ENCODE assay signal across 21 cellular contexts in the genomic region with DNA sequence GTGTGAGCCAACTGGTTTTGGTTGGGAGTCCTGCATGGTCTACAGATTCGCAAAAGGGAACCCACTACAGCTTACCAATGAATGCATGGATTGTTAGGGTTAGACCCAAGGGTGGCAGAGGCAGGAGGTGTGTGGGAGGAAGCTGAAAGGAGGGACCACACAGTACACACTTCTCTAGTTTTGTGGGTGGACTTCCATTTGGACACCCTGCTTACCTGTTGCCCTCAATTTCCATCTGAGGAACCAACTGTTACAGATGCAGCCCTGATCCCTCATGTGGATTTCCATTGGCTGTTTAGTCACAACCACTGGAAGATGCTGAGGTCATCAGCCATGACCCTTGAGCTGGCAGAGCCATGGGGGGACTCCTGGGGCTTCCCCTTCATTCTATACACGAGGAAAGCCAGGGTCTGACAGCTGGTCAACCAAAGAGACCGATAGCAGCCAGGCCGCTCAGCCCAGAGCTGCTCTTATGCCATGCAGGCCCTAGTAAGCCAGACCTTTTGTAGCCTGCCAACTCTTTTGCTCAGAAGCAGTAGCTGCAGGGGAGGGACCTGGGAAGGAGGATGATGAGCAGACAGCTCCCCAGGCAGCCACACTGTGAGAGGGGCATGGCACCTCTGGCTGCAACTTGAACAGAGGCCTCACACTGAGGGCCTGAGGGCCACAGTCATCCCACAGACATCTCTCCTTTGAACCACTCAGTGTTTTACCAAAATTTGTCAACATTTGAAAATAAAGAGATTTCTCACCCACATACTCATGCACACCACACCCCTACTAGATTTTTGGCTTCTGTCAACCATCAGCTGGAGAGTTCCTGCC.
"Had no signal": no experiment of that assay in that cellular context is flagged by ENCODE, and none has a peak within 500 bp of the region (broad histone marks: within the 10 kb centered on the region; RNA-seq: fewer than 3 reads in every experiment).

No MANE protein-coding gene starts in this region.

- H3K36me3 Mint-ChIP-seq: activated naive CD4-positive, alpha-beta T cell treated with anti-CD3 and anti-CD28 coated beads, Interleukin-2, amount 10 ng/mL, durations not matched to agents 7 days and 5 days had no signal

- ATAC-seq: activated CD4-positive, CD25-positive, alpha-beta regulatory T cell treated with anti-CD3 and anti-CD28 coated beads, Interleukin-2, amount 50 U/mL, for 24 hours; stimulated activated naive CD8-positive, alpha-beta T cell treated with anti-CD3 and anti-CD28 coated beads, Interleukin-15, Interleukin-2, amounts not matched to agents 100 U/mL and 50 U/mL, for 24 hours had no signal

- DNase-seq: activated CD4-positive, alpha-beta T cell treated with anti-CD3 and anti-CD28 coated beads, Interleukin-2, amount 10 ng/mL, durations not matched to agents 7 days and 5 days; activated CD8-positive, alpha-beta memory T cell treated with anti-CD3 and anti-CD28 coated beads for 24 hours; activated CD8-positive, alpha-beta memory T cell treated with anti-CD3 and anti-CD28 coated beads, Interleukin-2, amount 50 U/mL, for 48 hours; activated effector memory CD4-positive, alpha-beta T cell treated with Interleukin-2 at 50 U/mL for 16 hours; activated naive CD4-positive, alpha-beta T cell treated with anti-CD3 and anti-CD28 coated beads, Interleukin-2, amount 10 ng/mL, durations not matched to agents 7 days and 5 days; activated T-cell treated with anti-CD3 and anti-CD28 coated beads, Interleukin-2, amount 50 U/mL, for 48 hours; aorta; brain microvascular endothelial cell; central memory CD4-positive, alpha-beta T cell; effector CD4-positive, alpha-beta T cell; mesendoderm; occipital lobe; retina; stimulated activated naive CD8-positive, alpha-beta T cell treated with anti-CD3 and anti-CD28 coated beads, Interleukin-15, Interleukin-2, amounts not matched to agents 100 U/mL and 50 U/mL, for 24 hours; T-helper 1 cell; T-helper 9 cell had no signal

- H3K4me3 ChIP-seq: esophagus muscularis mucosa, tibial nerve had no signal

- FAIRE-seq: urothelium cell line had no signal

- H3K9me3 Mint-ChIP-seq: activated naive CD4-positive, alpha-beta T cell treated with anti-CD3 and anti-CD28 coated beads, Interleukin-2, amount 10 ng/mL, durations not matched to agents 7 days and 5 days; nephron had no signal

- H3K9me3 ChIP-seq: esophagus muscularis mucosa, tibial nerve had no signal

- H3K27ac Mint-ChIP-seq: activated CD4-positive, alpha-beta T cell treated with anti-CD3 and anti-CD28 coated beads, Interleukin-2, amount 10 ng/mL, durations not matched to agents 7 days and 5 days; activated naive CD4-positive, alpha-beta T cell treated with anti-CD3 and anti-CD28 coated beads, Interleukin-2, amount 10 ng/mL, durations not matched to agents 7 days and 5 days had no signal

- H3K27me3 ChIP-seq: brain microvascular endothelial cell, esophagus muscularis mucosa, tibial nerve had no signal

- H3K36me3 ChIP-seq: brain microvascular endothelial cell, esophagus muscularis mucosa, tibial nerve had no signal

- H3K27ac ChIP-seq: brain microvascular endothelial cell, esophagus muscularis mucosa, tibial nerve had no signal

- H3K4me3 Mint-ChIP-seq: activated CD4-positive, alpha-beta T cell treated with anti-CD3 and anti-CD28 coated beads, Interleukin-2, amount 10 ng/mL, durations not matched to agents 7 days and 5 days; activated naive CD4-positive, alpha-beta T cell treated with anti-CD3 and anti-CD28 coated beads, Interleukin-2, amount 10 ng/mL, durations not matched to agents 7 days and 5 days; nephron had no signal

- H3K27me3 Mint-ChIP-seq: activated CD4-positive, alpha-beta T cell treated with anti-CD3 and anti-CD28 coated beads, Interleukin-2, amount 10 ng/mL, durations not matched to agents 7 days and 5 days had no signal
